In the genomic region with DNA sequence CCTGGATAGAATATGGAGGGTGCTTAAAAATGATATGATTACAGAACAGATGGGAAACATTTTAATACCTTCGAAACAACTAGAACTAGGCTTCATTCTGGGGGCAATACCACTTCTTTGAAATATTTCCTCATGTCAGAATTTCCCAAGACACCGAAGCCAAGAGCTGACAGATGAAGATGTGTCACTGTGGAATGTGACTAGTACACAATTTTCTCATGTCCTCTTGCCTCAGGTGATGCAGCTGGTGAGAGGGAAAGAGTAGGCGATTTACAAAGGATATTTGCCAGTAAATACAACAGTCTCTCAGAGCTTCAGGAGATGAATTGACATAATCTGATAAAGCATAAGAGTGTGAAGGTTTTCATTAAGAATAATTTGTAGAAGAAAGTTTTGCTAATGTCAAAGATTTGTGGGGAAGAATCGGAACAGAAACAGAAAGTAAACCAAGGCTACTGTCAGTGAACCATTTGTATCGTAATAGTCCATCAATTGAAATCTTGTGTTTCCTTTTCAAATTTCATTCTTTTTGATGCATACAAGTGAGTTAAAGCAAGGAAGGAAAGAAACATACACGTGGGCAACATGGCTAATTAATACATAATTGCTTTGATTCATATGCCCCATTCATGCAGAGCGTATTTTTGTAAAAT, we compare ENCODE assay signal across 13 cellular contexts.
DNase-seq lines count a peak whose midpoint lies in the region; ATAC-seq, FAIRE-seq and TF ChIP-seq lines count a peak whose summit lies in the region.
"Had no signal": no experiment of that assay in that cellular context is flagged by ENCODE, and none has a peak within 500 bp of the region (broad histone marks: within the 10 kb centered on the region; RNA-seq: fewer than 3 reads in every experiment).

No MANE protein-coding gene starts in this region.

- H3K27me3 ChIP-seq in endocrine pancreas (ENCODE audit: control insufficient read depth, insufficient read depth, low read length) (no peaks in the 10 kb centered on the region), small intestine (ENCODE audit: control insufficient read depth in 2 of 2, insufficient read depth in 2 of 2, low read length in 2 of 2) (no peaks in the 10 kb centered on the region)
- H3K27me3 ChIP-seq: MG63 had no signal

- ATAC-seq in natural killer cell treated with Interleukin-12 subunit alpha and Interleukin-12 subunit beta and Interleukin-15 and Interleukin-18, amount 100 ng/mL, for 72 hours = no peak
- ATAC-seq in natural killer cell = no peak

- no peaks in the 10 kb centered on the region for H3K9me3 ChIP-seq in endocrine pancreas (ENCODE audit: control insufficient read depth, low read length)
- no peaks in the 10 kb centered on the region for H3K9me3 ChIP-seq in small intestine (ENCODE audit: control insufficient read depth, low read depth)

- intact Hi-C loops in natural killer cell (cut with micrococcal nuclease) = no loop called here

- no peaks in the 10 kb centered on the region for H3K36me3 Mint-ChIP-seq in natural killer cell treated with Interleukin-12 subunit alpha and Interleukin-12 subunit beta and Interleukin-15 and Interleukin-18, amount 100 ng/mL, for 72 hours
- H3K36me3 Mint-ChIP-seq in natural killer cell (no peaks in the 10 kb centered on the region), mesothelial cell of epicardium (no peaks in the 10 kb centered on the region)

- H3K4me3 Mint-ChIP-seq in natural killer cell treated with Interleukin-12 subunit alpha and Interleukin-12 subunit beta and Interleukin-15 and Interleukin-18, amount 100 ng/mL, for 72 hours = peak overlapping the region; percentile 11
- H3K4me3 Mint-ChIP-seq in natural killer cell = no peak overlapping the region
- H3K4me3 Mint-ChIP-seq in mesothelial cell of epicardium = peak overlapping the region; percentile 29

- no peak overlapping the region for H3K9ac ChIP-seq in endocrine pancreas (ENCODE audit: control insufficient read depth, insufficient read depth, low read length)

- no peaks in the 10 kb centered on the region for H3K4me1 Mint-ChIP-seq in natural killer cell treated with Interleukin-12 subunit alpha and Interleukin-12 subunit beta and Interleukin-15 and Interleukin-18, amount 100 ng/mL, for 72 hours (ENCODE audit: low read depth in 2 of 2)
- H3K4me1 Mint-ChIP-seq in natural killer cell = no peaks in the 10 kb centered on the region
- H3K4me1 Mint-ChIP-seq in mesothelial cell of epicardium = peaks cover 12% of the 10 kb centered on the region

- H3K9me3 Mint-ChIP-seq in natural killer cell treated with Interleukin-12 subunit alpha and Interleukin-12 subunit beta and Interleukin-15 and Interleukin-18, amount 100 ng/mL, for 72 hours = peaks cover 11% of the 10 kb centered on the region
- H3K9me3 Mint-ChIP-seq in natural killer cell (peaks cover 3 to 6% of the 10 kb centered on the region in 2 donors), mesothelial cell of epicardium (no peaks in the 10 kb centered on the region)

- no peaks in the 10 kb centered on the region for H3K27me3 Mint-ChIP-seq in natural killer cell treated with Interleukin-12 subunit alpha and Interleukin-12 subunit beta and Interleukin-15 and Interleukin-18, amount 100 ng/mL, for 72 hours
- no peaks in the 10 kb centered on the region for H3K27me3 Mint-ChIP-seq in natural killer cell (ENCODE audit: low read depth in 2 of 2)
- no peaks in the 10 kb centered on the region for H3K27me3 Mint-ChIP-seq in mesothelial cell of epicardium (ENCODE audit: low read depth)

- no peak for FAIRE-seq in small intestine (lab: Jason Lieb, UNC)

- H3K4me3 ChIP-seq in endocrine pancreas (ENCODE audit: control insufficient read depth, insufficient read depth, low read length) (peak overlapping the region; percentile 22), small intestine (ENCODE audit: low read depth in 1 of 2, low read length in 2 of 2) (no peak overlapping the region)
- H3K4me3 ChIP-seq: MG63 had no signal

- no peak for DNase-seq in natural killer cell treated with Interleukin-12 subunit alpha and Interleukin-12 subunit beta and Interleukin-15 and Interleukin-18, amount 100 ng/mL, for 72 hours (ENCODE audit: low spot score)
- DNase-seq in natural killer cell = no peak
- DNase-seq in mesothelial cell of epicardium (ENCODE audit: low spot score in 2 of 2, unreplicated experiment in 2 of 2) = no peak
- no peak for DNase-seq in NCI-H526 treated with DMSO at 0.1 percent for 48 hours (lab: John Stamatoyannopoulos, UW)
- no peak for DNase-seq in activated gamma-delta T cell (lab: John Stamatoyannopoulos, UW)
- DNase-seq in superior temporal gyrus (ENCODE audit: extremely low spot score) = no peak
- no peak for DNase-seq in small intestine
- DNase-seq: activated CD4-positive, alpha-beta T cell treated with anti-CD3 and anti-CD28 coated beads, Interleukin-2, amount 50 U/mL, for 1 hour; activated effector memory CD4-positive, alpha-beta T cell treated with Interleukin-2 at 50 U/mL for 16 hours; DND-41; MG63; NCI-H446 treated with DMSO at 0.1 percent for 48 hours had no signal

- no peak overlapping the region for H3K27ac ChIP-seq in small intestine (ENCODE audit: low read depth in 1 of 2, low read length in 1 of 2)

- no peak overlapping the region for H3K27ac Mint-ChIP-seq in natural killer cell treated with Interleukin-12 subunit alpha and Interleukin-12 subunit beta and Interleukin-15 and Interleukin-18, amount 100 ng/mL, for 72 hours
- no peak overlapping the region for H3K27ac Mint-ChIP-seq in natural killer cell
- H3K27ac Mint-ChIP-seq in mesothelial cell of epicardium = no peak overlapping the region

- H3K4me1 ChIP-seq in endocrine pancreas (ENCODE audit: control insufficient read depth, insufficient read depth, low read length) (no peaks in the 10 kb centered on the region), small intestine (ENCODE audit: control insufficient read depth in 2 of 2, insufficient read depth in 1 of 2, low read depth in 1 of 2, low read length in 1 of 2) (no peaks in the 10 kb centered on the region)

- 54 to 58% (median 56%) methylated on average over 7 of the region's 7 CpGs for WGBS in small intestine, 3 donors

- TF ChIP-seq CTCF in natural killer cell (IDR thresholded peaks at IDR 0.05) (no peak), mesothelial cell of epicardium (IDR thresholded peaks at IDR 0.05; ENCODE audit: unreplicated experiment) (no peak)

- H3K36me3 ChIP-seq in endocrine pancreas (ENCODE audit: control insufficient read depth, insufficient read depth, low read length) (no peaks in the 10 kb centered on the region), small intestine (ENCODE audit: control insufficient read depth in 2 of 2, insufficient read depth in 2 of 2, low read length in 2 of 2) (no peaks in the 10 kb centered on the region)
